ENCODE assay signal across 1 cellular context in the genomic region with DNA sequence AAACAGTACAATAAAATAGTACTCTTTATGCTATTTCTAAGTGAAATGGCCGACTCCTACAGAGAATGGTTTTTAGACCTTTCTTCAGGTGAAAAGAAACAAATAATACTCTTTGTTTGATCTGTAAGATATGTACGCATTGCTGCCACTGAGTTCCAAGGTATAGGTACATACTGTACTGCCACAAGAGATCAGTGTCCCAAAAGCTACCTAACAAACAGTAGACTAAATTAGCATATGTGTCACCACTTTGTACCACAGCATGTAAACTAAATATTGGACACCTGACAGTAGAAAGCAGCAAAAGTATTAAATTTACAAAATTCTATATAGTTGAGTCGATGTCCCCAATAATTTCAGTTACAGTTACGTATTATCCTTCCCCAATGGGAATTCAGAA.
TF ChIP-seq lines count a peak whose summit lies in the region.

No MANE protein-coding gene starts in this region.

TF ChIP-seq in GM12878, 131 proteins besides CTCF, POLR2A, EP300 and RAD21 (continued from another document):
- TF ChIP-seq, protein P1, sequence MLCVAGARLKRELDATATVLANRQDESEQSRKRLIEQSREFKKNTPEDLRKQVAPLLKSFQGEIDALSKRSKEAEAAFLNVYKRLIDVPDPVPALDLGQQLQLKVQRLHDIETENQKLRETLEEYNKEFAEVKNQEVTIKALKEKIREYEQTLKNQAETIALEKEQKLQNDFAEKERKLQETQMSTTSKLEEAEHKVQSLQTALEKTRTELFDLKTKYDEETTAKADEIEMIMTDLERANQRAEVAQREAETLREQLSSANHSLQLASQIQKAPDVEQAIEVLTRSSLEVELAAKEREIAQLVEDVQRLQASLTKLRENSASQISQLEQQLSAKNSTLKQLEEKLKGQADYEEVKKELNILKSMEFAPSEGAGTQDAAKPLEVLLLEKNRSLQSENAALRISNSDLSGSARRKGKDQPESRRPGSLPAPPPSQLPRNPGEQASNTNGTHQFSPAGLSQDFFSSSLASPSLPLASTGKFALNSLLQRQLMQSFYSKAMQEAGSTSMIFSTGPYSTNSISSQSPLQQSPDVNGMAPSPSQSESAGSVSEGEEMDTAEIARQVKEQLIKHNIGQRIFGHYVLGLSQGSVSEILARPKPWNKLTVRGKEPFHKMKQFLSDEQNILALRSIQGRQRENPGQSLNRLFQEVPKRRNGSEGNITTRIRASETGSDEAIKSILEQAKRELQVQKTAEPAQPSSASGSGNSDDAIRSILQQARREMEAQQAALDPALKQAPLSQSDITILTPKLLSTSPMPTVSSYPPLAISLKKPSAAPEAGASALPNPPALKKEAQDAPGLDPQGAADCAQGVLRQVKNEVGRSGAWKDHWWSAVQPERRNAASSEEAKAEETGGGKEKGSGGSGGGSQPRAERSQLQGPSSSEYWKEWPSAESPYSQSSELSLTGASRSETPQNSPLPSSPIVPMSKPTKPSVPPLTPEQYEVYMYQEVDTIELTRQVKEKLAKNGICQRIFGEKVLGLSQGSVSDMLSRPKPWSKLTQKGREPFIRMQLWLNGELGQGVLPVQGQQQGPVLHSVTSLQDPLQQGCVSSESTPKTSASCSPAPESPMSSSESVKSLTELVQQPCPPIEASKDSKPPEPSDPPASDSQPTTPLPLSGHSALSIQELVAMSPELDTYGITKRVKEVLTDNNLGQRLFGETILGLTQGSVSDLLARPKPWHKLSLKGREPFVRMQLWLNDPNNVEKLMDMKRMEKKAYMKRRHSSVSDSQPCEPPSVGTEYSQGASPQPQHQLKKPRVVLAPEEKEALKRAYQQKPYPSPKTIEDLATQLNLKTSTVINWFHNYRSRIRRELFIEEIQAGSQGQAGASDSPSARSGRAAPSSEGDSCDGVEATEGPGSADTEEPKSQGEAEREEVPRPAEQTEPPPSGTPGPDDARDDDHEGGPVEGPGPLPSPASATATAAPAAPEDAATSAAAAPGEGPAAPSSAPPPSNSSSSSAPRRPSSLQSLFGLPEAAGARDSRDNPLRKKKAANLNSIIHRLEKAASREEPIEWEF (IDR thresholded peaks at IDR 0.05; ENCODE audit: insufficient replicate concordance, low read depth, low read length), result no peak
- TF ChIP-seq RBBP5 (conservative IDR thresholded peaks at IDR 0.05) (no peak), SMAD1 (IDR thresholded peaks at IDR 0.05; ENCODE audit: low read depth, partially characterized antibody) (no peak), JUNB (IDR thresholded peaks at IDR 0.05) (no peak), GABPA (IDR thresholded peaks at IDR 0.05; ENCODE audit: low read depth) (no peak), CBX3 (IDR thresholded peaks at IDR 0.05; ENCODE audit: borderline replicate concordance, low read depth) (no peak), TARDBP (IDR thresholded peaks at IDR 0.05; ENCODE audit: borderline replicate concordance) (no peak), PML (IDR thresholded peaks at IDR 0.05; ENCODE audit: low read length) (no peak), CREM (IDR thresholded peaks at IDR 0.05; ENCODE audit: low read depth) (no peak), ZNF24 (IDR thresholded peaks at IDR 0.05) (no peak)
- TF ChIP-seq, protein P2, sequence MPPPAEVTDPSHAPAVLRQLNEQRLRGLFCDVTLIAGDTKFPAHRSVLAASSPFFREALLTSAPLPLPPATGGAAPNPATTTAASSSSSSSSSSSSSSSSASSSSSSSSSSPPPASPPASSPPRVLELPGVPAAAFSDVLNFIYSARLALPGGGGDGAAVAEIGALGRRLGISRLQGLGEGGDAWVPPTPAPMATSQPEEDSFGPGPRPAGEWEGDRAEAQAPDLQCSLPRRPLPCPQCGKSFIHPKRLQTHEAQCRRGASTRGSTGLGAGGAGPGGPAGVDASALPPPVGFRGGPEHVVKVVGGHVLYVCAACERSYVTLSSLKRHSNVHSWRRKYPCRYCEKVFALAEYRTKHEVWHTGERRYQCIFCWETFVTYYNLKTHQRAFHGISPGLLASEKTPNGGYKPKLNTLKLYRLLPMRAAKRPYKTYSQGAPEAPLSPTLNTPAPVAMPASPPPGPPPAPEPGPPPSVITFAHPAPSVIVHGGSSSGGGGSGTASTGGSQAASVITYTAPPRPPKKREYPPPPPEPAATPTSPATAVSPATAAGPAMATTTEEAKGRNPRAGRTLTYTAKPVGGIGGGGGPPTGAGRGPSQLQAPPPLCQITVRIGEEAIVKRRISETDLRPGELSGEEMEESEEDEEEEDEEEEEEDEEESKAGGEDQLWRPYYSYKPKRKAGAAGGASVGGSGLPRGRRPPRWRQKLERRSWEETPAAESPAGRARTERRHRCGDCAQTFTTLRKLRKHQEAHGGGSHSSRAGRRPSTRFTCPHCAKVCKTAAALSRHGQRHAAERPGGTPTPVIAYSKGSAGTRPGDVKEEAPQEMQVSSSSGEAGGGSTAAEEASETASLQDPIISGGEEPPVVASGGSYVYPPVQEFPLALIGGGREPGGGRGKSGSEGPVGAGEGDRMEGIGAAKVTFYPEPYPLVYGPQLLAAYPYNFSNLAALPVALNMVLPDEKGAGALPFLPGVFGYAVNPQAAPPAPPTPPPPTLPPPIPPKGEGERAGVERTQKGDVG (CRISPR knock-in tag; IDR thresholded peaks at IDR 0.05), result no peak
